ENCODE assay signal across 19 cellular contexts in genomic region chr15:70488941-70489848, GRCh38.
DNase-seq lines count a peak whose midpoint lies in the region; ATAC-seq and TF ChIP-seq lines count a peak whose summit lies in the region.
"Had no signal": no experiment of that assay in that cellular context is flagged by ENCODE, and none has a peak within 500 bp of the region (broad histone marks: within the 10 kb centered on the region; RNA-seq: fewer than 3 reads in every experiment).

No MANE protein-coding gene starts in this region.

- H3K9me3 Mint-ChIP-seq in activated naive CD4-positive, alpha-beta T cell treated with anti-CD3 and anti-CD28 coated beads, Interleukin-2, amount 50 U/mL, for 24 hours = no peaks in the 10 kb centered on the region
- H3K9me3 Mint-ChIP-seq in activated naive CD4-positive, alpha-beta T cell treated with anti-CD3 and anti-CD28 coated beads, Interleukin-2, amount 10 ng/mL, durations not matched to agents 7 days and 5 days = no peaks in the 10 kb centered on the region
- H3K9me3 Mint-ChIP-seq in Caco-2 (ENCODE audit: unreplicated experiment) = no peaks in the 10 kb centered on the region
- no peaks in the 10 kb centered on the region for H3K9me3 Mint-ChIP-seq in activated naive CD8-positive, alpha-beta T cell treated with anti-CD3 and anti-CD28 coated beads, Interleukin-2, amount 50 U/mL, for 24 hours
- no peaks in the 10 kb centered on the region for H3K9me3 Mint-ChIP-seq in activated T-helper 17 cell treated with anti-CD3 and anti-CD28 coated beads, Interleukin-2, amount 50 U/mL, for 72 hours

- H3K9me3 ChIP-seq in Caco-2 = no peaks in the 10 kb centered on the region
- H3K9me3 ChIP-seq: BLaER1 treated with 17β-estradiol and CSF1 and Interleukin-3, amounts not matched to agents 10 nM and 100 nM; HAP-1; MG63; SJCRH30 had no signal

- H3K4me1 ChIP-seq in Caco-2 = peaks cover 18% of the 10 kb centered on the region

- CTCF ChIA-PET in activated naive CD4-positive, alpha-beta T cell treated with anti-CD3 and anti-CD28 coated beads, Interleukin-2, amount 10 ng/mL, durations not matched to agents 7 days and 5 days (lab: Charles Lee) = interaction anchor here (0.8 to 10.5 kb wide), 12 partner anchors 9 to 1013 kb away, joined by 3 to 223 read pairs (median 4); no protein-coding TSS in a partner anchor
- CTCF ChIA-PET in Caco-2 (lab: Charles Lee) = interaction anchor here (1.5 kb wide), 1 partner anchor 22 kb away, joined by 4 read pairs; no protein-coding TSS in a partner anchor

- TF ChIP-seq CTCF in Caco-2 (IDR thresholded peaks at IDR 0.05; ENCODE audit: insufficient read depth in 1 of 2, low read depth in 1 of 2, low read length in 1 of 2, severe bottlenecking in 1 of 2, unreplicated experiment in 1 of 2) = no peak

- H3K4me3 Mint-ChIP-seq in activated naive CD4-positive, alpha-beta T cell treated with anti-CD3 and anti-CD28 coated beads, Interleukin-2, amount 50 U/mL, for 24 hours = no peak overlapping the region
- no peak overlapping the region for H3K4me3 Mint-ChIP-seq in activated naive CD4-positive, alpha-beta T cell treated with anti-CD3 and anti-CD28 coated beads, Interleukin-2, amount 10 ng/mL, durations not matched to agents 7 days and 5 days
- no peak overlapping the region for H3K4me3 Mint-ChIP-seq in Caco-2 (ENCODE audit: unreplicated experiment)
- H3K4me3 Mint-ChIP-seq in activated naive CD8-positive, alpha-beta T cell treated with anti-CD3 and anti-CD28 coated beads, Interleukin-2, amount 50 U/mL, for 24 hours = no peak overlapping the region
- H3K4me3 Mint-ChIP-seq in activated T-helper 17 cell treated with anti-CD3 and anti-CD28 coated beads, Interleukin-2, amount 50 U/mL, for 72 hours = no peak overlapping the region

- peak overlapping the region; percentile 74 for H3K27ac Mint-ChIP-seq in activated naive CD4-positive, alpha-beta T cell treated with anti-CD3 and anti-CD28 coated beads, Interleukin-2, amount 50 U/mL, for 24 hours
- H3K27ac Mint-ChIP-seq in activated naive CD4-positive, alpha-beta T cell treated with anti-CD3 and anti-CD28 coated beads, Interleukin-2, amount 10 ng/mL, durations not matched to agents 7 days and 5 days = no peak overlapping the region
- H3K27ac Mint-ChIP-seq in Caco-2 (ENCODE audit: unreplicated experiment) = peak overlapping the region; percentile 34
- peak overlapping the region; percentile 43 for H3K27ac Mint-ChIP-seq in activated naive CD8-positive, alpha-beta T cell treated with anti-CD3 and anti-CD28 coated beads, Interleukin-2, amount 50 U/mL, for 24 hours
- H3K27ac Mint-ChIP-seq in activated T-helper 17 cell treated with anti-CD3 and anti-CD28 coated beads, Interleukin-2, amount 50 U/mL, for 72 hours = no peak overlapping the region

- no peak for DNase-seq in activated naive CD4-positive, alpha-beta T cell treated with anti-CD3 and anti-CD28 coated beads, Interleukin-2, amount 10 ng/mL, durations not matched to agents 7 days and 5 days
- DNase-seq in Caco-2 (no peak), posterior vena cava (ENCODE audit: low spot score) (peak; percentile 56), DMS79 treated with DMSO at 0.1 percent for 48 hours (lab: John Stamatoyannopoulos, UW) (no peak)
- no peak for DNase-seq in activated naive CD8-positive, alpha-beta T cell treated with anti-CD3 and anti-CD28 coated beads, Interleukin-2, amount 50 U/mL, for 24 hours
- DNase-seq: DMS79, Kasumi-1, MG63, NCI-H1048, NCI-H1436, NCI-H2029, NCI-H345, NCI-H524 treated with DMSO at 0.1 percent for 48 hours, PC-9, SJCRH30 had no signal

- no peaks in the 10 kb centered on the region for H3K27me3 Mint-ChIP-seq in activated naive CD4-positive, alpha-beta T cell treated with anti-CD3 and anti-CD28 coated beads, Interleukin-2, amount 50 U/mL, for 24 hours
- peaks cover 90% of the 10 kb centered on the region for H3K27me3 Mint-ChIP-seq in activated naive CD4-positive, alpha-beta T cell treated with anti-CD3 and anti-CD28 coated beads, Interleukin-2, amount 10 ng/mL, durations not matched to agents 7 days and 5 days
- H3K27me3 Mint-ChIP-seq in Caco-2 (ENCODE audit: insufficient read depth, unreplicated experiment) = no peaks in the 10 kb centered on the region
- H3K27me3 Mint-ChIP-seq in activated naive CD8-positive, alpha-beta T cell treated with anti-CD3 and anti-CD28 coated beads, Interleukin-2, amount 50 U/mL, for 24 hours = peaks cover 27% of the 10 kb centered on the region
- H3K27me3 Mint-ChIP-seq in activated T-helper 17 cell treated with anti-CD3 and anti-CD28 coated beads, Interleukin-2, amount 50 U/mL, for 72 hours = peaks cover 16% of the 10 kb centered on the region

- BruUV-seq in Caco-2 (replicated peaks; lab: Mats Ljungman, UMichigan) = no TSS peak

- no peak overlapping the region for H3K4me3 ChIP-seq in Caco-2 (ENCODE audit: low read depth, low read length)
- H3K4me3 ChIP-seq: BLaER1 treated with 17β-estradiol and CSF1 and Interleukin-3, amounts not matched to agents 10 nM and 100 nM; HAP-1; MG63; PC-9; SJCRH30 had no signal

- no peaks in the 10 kb centered on the region for H3K36me3 Mint-ChIP-seq in activated naive CD4-positive, alpha-beta T cell treated with anti-CD3 and anti-CD28 coated beads, Interleukin-2, amount 50 U/mL, for 24 hours
- H3K36me3 Mint-ChIP-seq in activated naive CD4-positive, alpha-beta T cell treated with anti-CD3 and anti-CD28 coated beads, Interleukin-2, amount 10 ng/mL, durations not matched to agents 7 days and 5 days = peaks cover 2% of the 10 kb centered on the region
- peaks cover 6% of the 10 kb centered on the region for H3K36me3 Mint-ChIP-seq in Caco-2 (ENCODE audit: insufficient read depth, unreplicated experiment)
- no peaks in the 10 kb centered on the region for H3K36me3 Mint-ChIP-seq in activated naive CD8-positive, alpha-beta T cell treated with anti-CD3 and anti-CD28 coated beads, Interleukin-2, amount 50 U/mL, for 24 hours (ENCODE audit: low read depth)
- H3K36me3 Mint-ChIP-seq in activated T-helper 17 cell treated with anti-CD3 and anti-CD28 coated beads, Interleukin-2, amount 50 U/mL, for 72 hours (ENCODE audit: low read depth) = peaks cover 17% of the 10 kb centered on the region

- no peak for ATAC-seq in activated naive CD8-positive, alpha-beta T cell treated with anti-CD3 and anti-CD28 coated beads, Interleukin-2, amount 50 U/mL, for 24 hours
- no peak for ATAC-seq in activated T-helper 17 cell treated with anti-CD3 and anti-CD28 coated beads, Interleukin-2, amount 50 U/mL, for 72 hours (replicated peaks)

- H3K36me3 ChIP-seq in Caco-2 (ENCODE audit: control insufficient read depth, insufficient read depth, low read length) = no peaks in the 10 kb centered on the region
- H3K36me3 ChIP-seq: BLaER1 treated with 17β-estradiol and CSF1 and Interleukin-3, amounts not matched to agents 10 nM and 100 nM; HAP-1; MG63; SJCRH30 had no signal

- intact Hi-C loops in Caco-2 (cut with micrococcal nuclease; ENCODE audit: unreplicated experiment) (loop anchor here (5.0 kb wide), 1 partner anchor 1012 kb away; no protein-coding TSS in a partner anchor), posterior vena cava (cut with DNase I) (loop anchor here (2.0 to 10.0 kb wide), 4 partner anchors 764 to 1010 kb away; no protein-coding TSS in a partner anchor)

- peaks cover 74% of the 10 kb centered on the region for H3K4me1 Mint-ChIP-seq in activated naive CD4-positive, alpha-beta T cell treated with anti-CD3 and anti-CD28 coated beads, Interleukin-2, amount 50 U/mL, for 24 hours
- peaks cover 56% of the 10 kb centered on the region for H3K4me1 Mint-ChIP-seq in activated naive CD4-positive, alpha-beta T cell treated with anti-CD3 and anti-CD28 coated beads, Interleukin-2, amount 10 ng/mL, durations not matched to agents 7 days and 5 days
- H3K4me1 Mint-ChIP-seq in Caco-2 (ENCODE audit: low read depth, unreplicated experiment) = peaks cover 26% of the 10 kb centered on the region
- H3K4me1 Mint-ChIP-seq in activated naive CD8-positive, alpha-beta T cell treated with anti-CD3 and anti-CD28 coated beads, Interleukin-2, amount 50 U/mL, for 24 hours = peaks cover 69% of the 10 kb centered on the region
- H3K4me1 Mint-ChIP-seq in activated T-helper 17 cell treated with anti-CD3 and anti-CD28 coated beads, Interleukin-2, amount 50 U/mL, for 72 hours = peaks cover 49% of the 10 kb centered on the region

- no peaks in the 10 kb centered on the region for H3K27me3 ChIP-seq in Caco-2 (replicated peaks; ENCODE audit: control insufficient read depth, insufficient read depth, low read length)
- H3K27me3 ChIP-seq: MG63, SJCRH30 had no signal

- POLR2A ChIA-PET in Caco-2 (lab: Charles Lee) = no interaction called here

Comparison
In these comparisons a context has a peak if more than half of its experiments do, and no peak if none do; other contexts are left out.
1. H3K27ac Mint-ChIP-seq: peak in activated naive CD4-positive, alpha-beta T cell treated with anti-CD3 and anti-CD28 coated beads, Interleukin-2, amount 50 U/mL, for 24 hours (single experiment), Caco-2 (single experiment) and activated naive CD8-positive, alpha-beta T cell treated with anti-CD3 and anti-CD28 coated beads, Interleukin-2, amount 50 U/mL, for 24 hours (single experiment); none in activated naive CD4-positive, alpha-beta T cell treated with anti-CD3 and anti-CD28 coated beads, Interleukin-2, amount 10 ng/mL, durations not matched to agents 7 days and 5 days (single experiment) and activated T-helper 17 cell treated with anti-CD3 and anti-CD28 coated beads, Interleukin-2, amount 50 U/mL, for 72 hours (single experiment).